ENCODE assay signal across 12 cellular contexts in the genomic region with DNA sequence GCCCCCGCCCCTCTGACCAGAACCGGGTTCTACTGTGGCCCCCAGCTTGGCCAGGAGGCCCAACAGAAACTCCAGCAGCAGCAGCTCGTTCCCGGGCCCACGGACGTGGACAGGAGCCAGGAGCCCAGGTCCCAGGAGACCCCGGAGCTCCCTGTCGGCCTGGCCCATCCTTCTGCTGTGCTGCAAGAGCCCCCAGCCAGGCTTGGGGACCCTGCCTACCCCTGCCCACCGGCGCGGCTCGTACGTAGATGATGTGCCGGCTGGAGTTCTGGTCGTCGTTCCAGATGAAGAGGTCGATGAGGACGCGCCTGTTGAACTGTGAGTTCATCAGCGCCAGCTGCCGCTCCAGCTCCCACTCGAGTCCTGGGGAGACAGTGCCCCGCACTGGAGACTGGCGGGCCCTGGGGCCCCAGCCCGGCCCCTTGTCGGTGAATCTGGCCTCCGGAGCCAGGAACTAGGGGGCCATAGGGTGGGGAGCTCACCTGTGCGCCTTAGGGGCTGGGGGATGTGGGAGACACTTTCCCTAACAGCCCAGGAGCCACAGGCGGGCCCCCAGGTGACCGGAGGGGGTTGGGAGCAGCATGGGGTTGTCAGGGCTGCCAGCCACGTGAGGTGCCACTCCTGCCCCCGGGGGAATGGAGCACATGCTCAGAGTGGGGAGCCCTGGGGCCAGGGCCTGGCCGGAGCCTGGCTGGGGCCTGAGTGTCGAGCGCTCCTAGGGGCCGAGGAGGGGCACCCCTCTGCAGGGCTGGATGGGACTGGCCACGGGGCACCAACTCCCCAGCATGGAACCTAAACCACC. TPM values are rescaled to one million over a fixed set of nuclear protein-coding genes. Genes with fewer than 3 reads are reported as not detected.
"Had no signal": no experiment of that assay in that cellular context is flagged by ENCODE, and none has a peak within 500 bp of the region (broad histone marks: within the 10 kb centered on the region; RNA-seq: fewer than 3 reads in every experiment).

No MANE protein-coding gene starts in this region.

- H3K27ac ChIP-seq: body of pancreas had no signal

- H3K9me3 ChIP-seq: body of pancreas had no signal

- H3K9me3 Mint-ChIP-seq: activated naive CD4-positive, alpha-beta T cell treated with anti-CD3 and anti-CD28 coated beads for 36 hours; central memory CD8-positive, alpha-beta T cell; immature natural killer cell; stimulated activated memory B cell treated with anti-CD40 and anti-IgM and Interleukin-4, amounts not matched to agents 10 μg/mL and 1 μg/mL and 100 μg/mL, for 72 hours had no signal

- H3K27ac Mint-ChIP-seq: activated naive CD4-positive, alpha-beta T cell treated with anti-CD3 and anti-CD28 coated beads for 36 hours; immature natural killer cell; stimulated activated memory B cell treated with anti-CD40 and anti-IgM and Interleukin-4, amounts not matched to agents 10 μg/mL and 1 μg/mL and 100 μg/mL, for 72 hours had no signal

- H3K4me3 Mint-ChIP-seq: activated naive CD4-positive, alpha-beta T cell treated with anti-CD3 and anti-CD28 coated beads for 36 hours; central memory CD8-positive, alpha-beta T cell; immature natural killer cell; stimulated activated memory B cell treated with anti-CD40 and anti-IgM and Interleukin-4, amounts not matched to agents 10 μg/mL and 1 μg/mL and 100 μg/mL, for 72 hours had no signal

- ATAC-seq: body of pancreas, esophagus mucosa had no signal

- H3K4me1 ChIP-seq: body of pancreas had no signal

- H3K27me3 ChIP-seq: body of pancreas had no signal

- DNase-seq: activated CD4-positive, alpha-beta T cell treated with anti-CD3 and anti-CD28 coated beads for 1 hour; activated CD4-positive, alpha-beta T cell treated with anti-CD3 and anti-CD28 coated beads, Interleukin-2, amount 50 U/mL, for 48 hours; activated naive CD4-positive, alpha-beta T cell treated with anti-CD3 and anti-CD28 coated beads for 36 hours; immature natural killer cell; mesenchymal stem cell; SIG-M5; trophoblast cell had no signal

- H3K36me3 Mint-ChIP-seq: immature natural killer cell; stimulated activated memory B cell treated with anti-CD40 and anti-IgM and Interleukin-4, amounts not matched to agents 10 μg/mL and 1 μg/mL and 100 μg/mL, for 72 hours had no signal

- H3K4me1 Mint-ChIP-seq: central memory CD8-positive, alpha-beta T cell; immature natural killer cell; stimulated activated memory B cell treated with anti-CD40 and anti-IgM and Interleukin-4, amounts not matched to agents 10 μg/mL and 1 μg/mL and 100 μg/mL, for 72 hours had no signal

- H3K4me3 ChIP-seq: body of pancreas, smooth muscle cell had no signal

- H3K4me2 ChIP-seq: smooth muscle cell had no signal

RNA-seq across cellular contexts. Expression of a gene that starts 26.6 kb away (rescaled TPM):
- total RNA-seq: body of pancreas, smooth muscle cell had no signal

RNA-seq across cellular contexts. Expression of a gene that starts 50.0 kb away (rescaled TPM):
- total RNA-seq: smooth muscle cell had no signal
- polyA plus RNA-seq: smooth muscle cell had no signal
